16 cellular contexts compared by ENCODE assay signal in genomic region chr16:88373211-88373610, GRCh38.
"Had no signal": no experiment of that assay in that cellular context is flagged by ENCODE, and none has a peak within 500 bp of the region (broad histone marks: within the 10 kb centered on the region; RNA-seq: fewer than 3 reads in every experiment).

No MANE protein-coding gene starts in this region.

- H3K4me2 ChIP-seq: smooth muscle cell had no signal

- H3K27me3 ChIP-seq: gastrocnemius medialis, heart right ventricle, upper lobe of left lung had no signal

- H3K27ac Mint-ChIP-seq: naive B cell; stimulated activated memory B cell treated with anti-CD40 and anti-IgM and Interleukin-4, amounts not matched to agents 10 μg/mL and 1 μg/mL and 100 μg/mL, for 72 hours; stimulated activated naive CD8-positive, alpha-beta T cell treated with anti-CD3 and anti-CD28 coated beads, Interleukin-15, Interleukin-2, amounts not matched to agents 100 ng/mL and 50 ng/mL, for 24 hours had no signal

- H3K27me3 Mint-ChIP-seq: stimulated activated naive CD8-positive, alpha-beta T cell treated with anti-CD3 and anti-CD28 coated beads, Interleukin-15, Interleukin-2, amounts not matched to agents 100 ng/mL and 50 ng/mL, for 24 hours had no signal

- H3K36me3 Mint-ChIP-seq: naive B cell; stimulated activated memory B cell treated with anti-CD40 and anti-IgM and Interleukin-4, amounts not matched to agents 10 μg/mL and 1 μg/mL and 100 μg/mL, for 72 hours had no signal

- H3K27ac ChIP-seq: gastrocnemius medialis, heart right ventricle, left lung, tibial artery, upper lobe of left lung had no signal

- DNase-seq: caudate nucleus; effector memory CD4-positive, alpha-beta T cell; gastrocnemius medialis; heart right ventricle; hypothalamus; mesendoderm; naive B cell; stimulated activated CD4-positive, alpha-beta T cell treated with anti-CD3 and anti-CD28 coated beads, Interleukin-4, amount 100 ng/mL, for 24 hours; upper lobe of left lung had no signal

- H3K4me1 ChIP-seq: gastrocnemius medialis, heart right ventricle, left lung, upper lobe of left lung had no signal

- H3K4me3 ChIP-seq: gastrocnemius medialis, heart right ventricle, left lung, smooth muscle cell, tibial artery, upper lobe of left lung had no signal

- H3K9me3 Mint-ChIP-seq: nephron; stimulated activated memory B cell treated with anti-CD40 and anti-IgM and Interleukin-4, amounts not matched to agents 10 μg/mL and 1 μg/mL and 100 μg/mL, for 72 hours; stimulated activated naive CD8-positive, alpha-beta T cell treated with anti-CD3 and anti-CD28 coated beads, Interleukin-15, Interleukin-2, amounts not matched to agents 100 ng/mL and 50 ng/mL, for 24 hours had no signal

- H3K9me3 ChIP-seq: gastrocnemius medialis, heart right ventricle, left lung, tibial artery, upper lobe of left lung had no signal

- H3K36me3 ChIP-seq: gastrocnemius medialis, heart right ventricle, left lung, tibial artery, upper lobe of left lung had no signal

- ATAC-seq: esophagus mucosa; gastrocnemius medialis; heart right ventricle; left lung; stimulated activated memory B cell treated with anti-CD40 and anti-IgM and Interleukin-4, amounts not matched to agents 10 μg/mL and 1 μg/mL and 100 μg/mL, for 72 hours had no signal

- H3K4me3 Mint-ChIP-seq: naive B cell; stimulated activated memory B cell treated with anti-CD40 and anti-IgM and Interleukin-4, amounts not matched to agents 10 μg/mL and 1 μg/mL and 100 μg/mL, for 72 hours; stimulated activated naive CD8-positive, alpha-beta T cell treated with anti-CD3 and anti-CD28 coated beads, Interleukin-15, Interleukin-2, amounts not matched to agents 100 ng/mL and 50 ng/mL, for 24 hours had no signal

- H3K4me1 Mint-ChIP-seq: stimulated activated memory B cell treated with anti-CD40 and anti-IgM and Interleukin-4, amounts not matched to agents 10 μg/mL and 1 μg/mL and 100 μg/mL, for 72 hours had no signal
